In the genomic region with DNA sequence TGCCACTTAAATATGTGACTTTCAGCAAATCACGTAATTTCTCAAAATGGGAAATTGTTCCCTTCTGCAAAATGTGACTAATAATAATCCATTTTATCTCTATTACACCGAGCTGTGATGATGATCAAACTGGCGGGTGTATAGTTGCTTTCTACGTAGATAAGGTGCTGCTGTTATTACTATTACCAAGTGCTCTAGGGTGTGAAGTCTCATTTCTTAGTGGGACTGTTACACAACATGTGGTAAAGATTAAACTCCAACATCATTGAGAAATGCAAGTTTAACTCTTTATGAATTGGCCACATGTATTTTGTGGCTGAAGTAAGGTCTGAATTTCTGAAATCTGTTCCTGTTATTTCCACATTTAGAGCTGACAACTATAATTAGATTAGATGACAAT, we compare ENCODE assay signal across 18 cellular contexts.
"Had no signal": no experiment of that assay in that cellular context is flagged by ENCODE, and none has a peak within 500 bp of the region (broad histone marks: within the 10 kb centered on the region; RNA-seq: fewer than 3 reads in every experiment).

No MANE protein-coding gene starts in this region.

- DNase-seq: activated CD4-positive, alpha-beta T cell treated with anti-CD3 and anti-CD28 coated beads, Interleukin-2, amount 50 U/mL, for 1 hour; activated CD4-positive, CD25-positive, alpha-beta regulatory T cell treated with anti-CD3 and anti-CD28 coated beads, Interleukin-2, amount 50 U/mL, for 72 hours; activated CD8-positive, alpha-beta memory T cell treated with anti-CD3 and anti-CD28 coated beads, Interleukin-2, amount 50 U/mL, for 4 hours; activated effector memory CD4-positive, alpha-beta T cell treated with Interleukin-2 at 50 U/mL for 16 hours; activated naive CD4-positive, alpha-beta T cell treated with anti-CD3 and anti-CD28 coated beads, Interleukin-2, amount 50 U/mL, for 16 hours; activated T-cell treated with anti-CD3 and anti-CD28 coated beads, Interleukin-2, amount 50 U/mL, for 48 hours; cerebellar nuclear complex; cortex of kidney; erythroblast; foreskin fibroblast; pancreas; stimulated activated CD4-positive, alpha-beta T cell treated with anti-CD3 and anti-CD28 coated beads, Interleukin-4, amount 100 ng/mL, for 24 hours; stomach; T1000; trophoblast cell had no signal

- ATAC-seq: natural killer cell treated with Interleukin-12 subunit alpha and Interleukin-12 subunit beta and Interleukin-15 and Interleukin-18, amount 100 ng/mL, for 72 hours; pancreas; sciatic nerve; stimulated activated effector memory CD8-positive, alpha-beta T cell treated with anti-CD3 and anti-CD28 coated beads, Interleukin-12 subunit alpha, Interleukin-12 subunit beta, amount 100 ng/mL, for 72 hours had no signal
